Comparison of ENCODE assay signal across 27 cellular contexts in the genomic region with DNA sequence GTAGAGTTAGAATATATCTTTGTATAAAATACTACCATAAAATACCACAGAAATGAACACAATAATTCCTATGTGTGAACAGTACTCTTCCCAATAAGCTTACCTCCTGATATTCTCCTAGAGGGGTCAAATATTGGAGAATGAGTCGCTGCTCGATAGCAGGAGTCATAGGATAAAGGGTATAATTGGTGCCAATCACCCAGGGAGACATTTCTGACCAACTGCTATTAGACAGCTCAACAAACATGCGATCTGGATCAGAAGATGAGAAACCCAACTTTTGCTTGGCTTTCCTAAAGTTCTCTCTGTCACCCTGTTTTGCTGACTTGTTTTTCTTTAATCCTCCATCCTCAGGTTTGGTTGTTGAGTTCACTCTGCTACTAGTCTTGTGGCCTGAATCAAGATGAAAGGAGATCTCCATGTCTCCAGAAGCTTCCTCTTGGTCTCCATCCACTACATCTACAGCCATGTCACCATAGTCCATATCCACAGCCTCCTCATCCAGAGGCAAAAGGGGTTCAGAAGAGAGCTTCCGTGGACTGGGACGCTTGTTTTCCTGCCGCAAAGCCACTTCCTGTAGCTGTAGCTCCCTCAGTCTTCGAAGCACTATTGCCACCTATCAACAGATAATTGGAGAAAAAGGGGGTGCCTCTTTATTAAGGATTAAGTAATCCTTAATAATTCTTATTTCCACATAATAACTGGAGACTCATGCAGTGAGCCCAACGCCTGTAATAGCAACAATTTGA. TPM values are rescaled to one million over a fixed set of nuclear protein-coding genes. Genes with fewer than 3 reads are reported as not detected.
DNase-seq lines count a peak whose midpoint lies in the region; ATAC-seq and TF ChIP-seq lines count a peak whose summit lies in the region.
"Had no signal": no experiment of that assay in that cellular context is flagged by ENCODE, and none has a peak within 500 bp of the region (broad histone marks: within the 10 kb centered on the region; RNA-seq: fewer than 3 reads in every experiment).

No MANE protein-coding gene starts in this region.

- POLR2A ChIA-PET in MCF 10A (lab: Yijun Ruan, JAX) (interaction anchor here (1.3 kb wide), 1 partner anchor 52 kb away, joined by 3 read pairs; no protein-coding TSS in a partner anchor), T-cell (lab: Charles Lee) (interaction anchor here in 1 of 2 donors (0.6 kb wide), 1 partner anchor 241 kb away, joined by 3 read pairs; no protein-coding TSS in a partner anchor)

- no peak for ATAC-seq in T-cell (replicated peaks in 1 of 4)
- ATAC-seq in activated naive CD8-positive, alpha-beta T cell treated with anti-CD3 and anti-CD28 coated beads, Interleukin-2, amount 50 U/mL, for 24 hours = no peak
- no peak for ATAC-seq in GM18867 (IDR thresholded peaks at IDR 0.05; ENCODE audit: unreplicated experiment)
- ATAC-seq in GM21825 (IDR thresholded peaks at IDR 0.05; ENCODE audit: unreplicated experiment) = no peak
- ATAC-seq: activated T-cell treated with anti-CD3 and anti-CD28 coated beads, Interleukin-2, amount 50 U/mL, for 4 hours; left colon had no signal

- H3K27ac ChIP-seq in breast epithelium = no peak overlapping the region
- H3K27ac ChIP-seq: colonic mucosa, esophagus muscularis mucosa, hepatocyte, thoracic aorta, uterus had no signal

- peak overlapping the region; percentile 69 for H3K27ac Mint-ChIP-seq in MCF 10A (ENCODE audit: low read depth, unreplicated experiment)
- peak overlapping the region; percentile 77 to 91 for H3K27ac Mint-ChIP-seq in T-cell
- H3K27ac Mint-ChIP-seq in activated naive CD8-positive, alpha-beta T cell treated with anti-CD3 and anti-CD28 coated beads, Interleukin-2, amount 50 U/mL, for 24 hours = peak overlapping the region; percentile 44

- H3K4me1 ChIP-seq in breast epithelium = no peaks in the 10 kb centered on the region
- H3K4me1 ChIP-seq: colonic mucosa, esophagus muscularis mucosa, uterus had no signal

- H3K9me3 ChIP-seq in breast epithelium = no peaks in the 10 kb centered on the region
- H3K9me3 ChIP-seq: colonic mucosa, esophagus muscularis mucosa, SK-N-SH, thoracic aorta, uterus had no signal

- TF ChIP-seq CTCF in MCF 10A (IDR thresholded peaks at IDR 0.05; ENCODE audit: unreplicated experiment) (no peak), breast epithelium (IDR thresholded peaks at IDR 0.05) (no peak)

- H3K4me3 Mint-ChIP-seq in MCF 10A (ENCODE audit: unreplicated experiment) (no peak overlapping the region), T-cell (no peak overlapping the region)
- no peak overlapping the region for H3K4me3 Mint-ChIP-seq in activated naive CD8-positive, alpha-beta T cell treated with anti-CD3 and anti-CD28 coated beads, Interleukin-2, amount 50 U/mL, for 24 hours
- H3K4me3 Mint-ChIP-seq: activated T-cell treated with anti-CD3 and anti-CD28 coated beads, Interleukin-2, amount 50 U/mL, for 4 hours had no signal

- H3K4me1 Mint-ChIP-seq in MCF 10A (ENCODE audit: insufficient read depth, unreplicated experiment) (no peaks in the 10 kb centered on the region), T-cell (peaks cover 18 to 22% (median 20%) of the 10 kb centered on the region in 3 donors)
- H3K4me1 Mint-ChIP-seq in activated naive CD8-positive, alpha-beta T cell treated with anti-CD3 and anti-CD28 coated beads, Interleukin-2, amount 50 U/mL, for 24 hours = peaks cover 3% of the 10 kb centered on the region

- no peak for DNase-seq in MCF 10A (ENCODE audit: unreplicated experiment)
- no peak for DNase-seq in breast epithelium (ENCODE audit: low spot score in 2 of 2)
- no peak for DNase-seq in T-cell
- no peak for DNase-seq in activated naive CD8-positive, alpha-beta T cell treated with anti-CD3 and anti-CD28 coated beads, Interleukin-2, amount 50 U/mL, for 24 hours
- no peak for DNase-seq in hepatic stellate cell (ENCODE audit: low spot score)
- DNase-seq: activated CD4-positive, alpha-beta T cell treated with anti-CD3 and anti-CD28 coated beads, Interleukin-2, amount 50 U/mL, for 48 hours; activated T-cell treated with anti-CD3 and anti-CD28 coated beads, Interleukin-2, amount 50 U/mL, for 4 hours; amniotic stem cell; C1 segment of cervical spinal cord; colonic mucosa; EL; foreskin melanocyte; left colon; mesendoderm; NCI-H1092; NCI-H1930; NCI-H226; NCI-H748 treated with DMSO at 0.1 percent for 48 hours; SK-N-SH; T-helper 9 cell; uterus had no signal

- TF ChIP-seq POLR2A in breast epithelium (IDR thresholded peaks at IDR 0.05) = no peak

- intact Hi-C loops in MCF 10A (cut with micrococcal nuclease) (no loop called here), breast epithelium (cut with DNase I; ENCODE audit: low total_unique reads) (no loop called here)

- H3K27me3 ChIP-seq in breast epithelium = no peaks in the 10 kb centered on the region
- H3K27me3 ChIP-seq: colonic mucosa, esophagus muscularis mucosa, hepatocyte, uterus had no signal

- CTCF ChIA-PET in MCF 10A (lab: Yijun Ruan, JAX) = interaction anchor here (0.8 to 1.1 kb wide), 3 partner anchors 10 to 228 kb away, joined by 3 to 5 read pairs (median 4); no protein-coding TSS in a partner anchor
- CTCF ChIA-PET in T-cell (lab: Charles Lee) = interaction anchor here (0.5 to 0.6 kb wide), 3 partner anchors 39 to 249 kb away, joined by 3 to 11 read pairs (median 4); no protein-coding TSS in a partner anchor

- BruUV-seq in MCF 10A (replicated peaks; lab: Mats Ljungman, UMichigan) = TSS peak; percentile 13

- H3K36me3 Mint-ChIP-seq in MCF 10A (ENCODE audit: insufficient read depth, unreplicated experiment) (peaks cover 65% of the 10 kb centered on the region), T-cell (peaks cover 23% of the 10 kb centered on the region)
- peaks cover 31% of the 10 kb centered on the region for H3K36me3 Mint-ChIP-seq in activated naive CD8-positive, alpha-beta T cell treated with anti-CD3 and anti-CD28 coated beads, Interleukin-2, amount 50 U/mL, for 24 hours (ENCODE audit: low read depth)

- H3K27me3 Mint-ChIP-seq in MCF 10A (ENCODE audit: insufficient read depth, unreplicated experiment) = no peaks in the 10 kb centered on the region
- no peaks in the 10 kb centered on the region for H3K27me3 Mint-ChIP-seq in T-cell
- no peaks in the 10 kb centered on the region for H3K27me3 Mint-ChIP-seq in activated naive CD8-positive, alpha-beta T cell treated with anti-CD3 and anti-CD28 coated beads, Interleukin-2, amount 50 U/mL, for 24 hours

- H3K4me3 ChIP-seq in breast epithelium = no peak overlapping the region
- H3K4me3 ChIP-seq: colonic mucosa, esophagus muscularis mucosa, hepatocyte, smooth muscle cell, thoracic aorta, uterus had no signal

- H3K36me3 ChIP-seq in breast epithelium = no peaks in the 10 kb centered on the region
- H3K36me3 ChIP-seq: uterus had no signal

- H3K9me3 Mint-ChIP-seq in MCF 10A (ENCODE audit: unreplicated experiment) (no peaks in the 10 kb centered on the region), T-cell (no peaks in the 10 kb centered on the region)
- no peaks in the 10 kb centered on the region for H3K9me3 Mint-ChIP-seq in activated naive CD8-positive, alpha-beta T cell treated with anti-CD3 and anti-CD28 coated beads, Interleukin-2, amount 50 U/mL, for 24 hours
- H3K9me3 Mint-ChIP-seq: activated T-cell treated with anti-CD3 and anti-CD28 coated beads, Interleukin-2, amount 50 U/mL, for 4 hours had no signal

RNA-seq across cellular contexts. Expression of gene RBM15B, which starts 50.4 kb away (rescaled TPM):
- 32.5 and 33.6 TPM in 2 replicates for total RNA-seq in MCF 10A (2022)
- 10 to 100 TPM; 24.6 to 32.5 (median 28.7) TPM for total RNA-seq in breast epithelium
- 10 to 100 TPM; 29.2 to 41.3 (median 38.4) TPM for total RNA-seq in T-cell

RNA-seq across cellular contexts. Expression of gene MANF, which starts 56.4 kb away (rescaled TPM):
- total RNA-seq in MCF 10A (2022) (271 and 273 TPM in 2 replicates), breast epithelium (10 to 100 TPM; 34.2 to 80.6 (median 40.0) TPM), T-cell (10 to 100 TPM; 36.4 to 71.9 (median 56.7) TPM)

RNA-seq across cellular contexts. Expression of gene DCAF1, which starts 58.4 kb away (rescaled TPM):
- total RNA-seq in MCF 10A (2022) (17.9 and 19.7 TPM in 2 replicates), breast epithelium (10 to 100 TPM; 19.0 to 30.0 (median 22.3) TPM), T-cell (10 to 100 TPM; 25.4 to 36.7 (median 34.6) TPM)
